Comparison of ENCODE assay signal across 8 cellular contexts in the genomic region with DNA sequence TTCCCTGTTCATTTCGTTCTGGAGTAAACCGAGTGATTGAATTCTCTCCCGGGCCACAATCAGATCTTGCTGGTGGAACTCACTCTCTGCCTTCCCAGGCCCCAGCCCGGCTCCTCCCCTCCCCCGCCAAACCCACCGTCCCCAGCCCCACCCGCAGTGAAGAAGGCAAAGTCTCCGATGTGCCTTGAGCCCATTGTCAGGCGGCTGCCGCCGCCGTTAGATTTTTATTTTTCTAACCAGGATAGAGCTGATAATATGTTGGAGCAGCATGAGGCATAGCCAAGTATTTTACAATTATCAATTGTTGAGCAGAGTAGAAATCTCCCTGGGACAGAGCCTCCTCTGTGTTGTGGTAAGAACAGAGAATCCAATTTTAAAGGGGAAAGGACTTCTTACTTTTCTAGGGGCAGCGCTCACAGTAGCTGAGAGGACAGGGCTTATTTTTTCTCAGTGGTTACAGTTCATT. TPM values are rescaled to one million over a fixed set of nuclear protein-coding genes. Genes with fewer than 3 reads are reported as not detected.
DNase-seq lines count a peak whose midpoint lies in the region; ATAC-seq and TF ChIP-seq lines count a peak whose summit lies in the region.

No MANE protein-coding gene starts in this region.

- no peak for DNase-seq in CD14-positive monocyte (ENCODE audit: low spot score)
- DNase-seq in activated naive CD4-positive, alpha-beta T cell treated with anti-CD3 and anti-CD28 coated beads, Interleukin-2, amount 10 ng/mL, durations not matched to agents 7 days and 5 days: peak; percentile 26
- peak; percentile 16 for DNase-seq in hepatic stellate cell (ENCODE audit: low spot score)
- no peak for DNase-seq in sciatic nerve (ENCODE audit: low spot score)
- DNase-seq in NCI-H1436 (lab: John Stamatoyannopoulos, UW): no peak

- peak; percentile 48 for ATAC-seq in sciatic nerve
- ATAC-seq in HG03442 (IDR thresholded peaks at IDR 0.05; ENCODE audit: unreplicated experiment): no peak
- no peak for ATAC-seq in GM21360 (IDR thresholded peaks at IDR 0.05; ENCODE audit: unreplicated experiment)

- intact Hi-C loops in CD14-positive monocyte (cut with micrococcal nuclease) (no loop called here), sciatic nerve (cut with DNase I) (no loop called here)

- H3K36me3 Mint-ChIP-seq in CD14-positive monocyte: peaks cover 0 to 8% of the 10 kb centered on the region in 2 donors
- H3K36me3 Mint-ChIP-seq in activated naive CD4-positive, alpha-beta T cell treated with anti-CD3 and anti-CD28 coated beads, Interleukin-2, amount 10 ng/mL, durations not matched to agents 7 days and 5 days: peaks cover 25% of the 10 kb centered on the region

- H3K4me1 Mint-ChIP-seq in CD14-positive monocyte: peaks cover 31% of the 10 kb centered on the region
- H3K4me1 Mint-ChIP-seq in activated naive CD4-positive, alpha-beta T cell treated with anti-CD3 and anti-CD28 coated beads, Interleukin-2, amount 10 ng/mL, durations not matched to agents 7 days and 5 days: peaks cover 50% of the 10 kb centered on the region

- H3K27me3 Mint-ChIP-seq in CD14-positive monocyte (ENCODE audit: low read depth in 3 of 3): peaks cover 46 to 59% (median 59%) of the 10 kb centered on the region in 3 donors
- H3K27me3 Mint-ChIP-seq in activated naive CD4-positive, alpha-beta T cell treated with anti-CD3 and anti-CD28 coated beads, Interleukin-2, amount 10 ng/mL, durations not matched to agents 7 days and 5 days: peaks cover 6% of the 10 kb centered on the region

- peak overlapping the region; percentile 82 to 93 for H3K4me3 Mint-ChIP-seq in CD14-positive monocyte
- H3K4me3 Mint-ChIP-seq in activated naive CD4-positive, alpha-beta T cell treated with anti-CD3 and anti-CD28 coated beads, Interleukin-2, amount 10 ng/mL, durations not matched to agents 7 days and 5 days: peak overlapping the region; percentile 88

- H3K27ac ChIP-seq in HUES6 (ENCODE audit: low read depth, low read length): peak overlapping the region; percentile 99; the same call in 1 of the 2 replicates

- H3K4me1 ChIP-seq in HUES6 (ENCODE audit: control insufficient read depth, insufficient read depth, low read length): peaks cover 21% of the 10 kb centered on the region

- H3K36me3 ChIP-seq in HUES6 (ENCODE audit: control insufficient read depth, insufficient read depth, low read length): peaks cover 38% of the 10 kb centered on the region

- TF ChIP-seq CTCF in CD14-positive monocyte (IDR thresholded peaks at IDR 0.05): no peak

- CTCF ChIA-PET in activated naive CD4-positive, alpha-beta T cell treated with anti-CD3 and anti-CD28 coated beads, Interleukin-2, amount 10 ng/mL, durations not matched to agents 7 days and 5 days (lab: Charles Lee): interaction anchor here (1.2 to 1.6 kb wide), 3 partner anchors 12 to 83 kb away, joined by 3 to 7 read pairs (median 4); no protein-coding TSS in a partner anchor

- H3K4me3 ChIP-seq in HUES6 (ENCODE audit: low read depth, low read length): peak overlapping the region; percentile 98

- peak overlapping the region in 2 of 7 donors; percentile 63 to 72 for H3K27ac Mint-ChIP-seq in CD14-positive monocyte
- H3K27ac Mint-ChIP-seq in activated naive CD4-positive, alpha-beta T cell treated with anti-CD3 and anti-CD28 coated beads, Interleukin-2, amount 10 ng/mL, durations not matched to agents 7 days and 5 days: peak overlapping the region; percentile 92

- H3K9me3 ChIP-seq in HUES6 (ENCODE audit: control insufficient read depth, insufficient read depth, low read depth, low read length): no peaks in the 10 kb centered on the region

- peaks cover 0 to 17% (median 7%) of the 10 kb centered on the region in 7 donors for H3K9me3 Mint-ChIP-seq in CD14-positive monocyte
- no peaks in the 10 kb centered on the region for H3K9me3 Mint-ChIP-seq in activated naive CD4-positive, alpha-beta T cell treated with anti-CD3 and anti-CD28 coated beads, Interleukin-2, amount 10 ng/mL, durations not matched to agents 7 days and 5 days

- no peaks in the 10 kb centered on the region for H3K27me3 ChIP-seq in HUES6 (ENCODE audit: control insufficient read depth, insufficient read depth, low read length)

- peak overlapping the region; percentile 100 for H3K9ac ChIP-seq in HUES6 (ENCODE audit: low read length)

RNA-seq across cellular contexts. Expression of a gene that starts 1.2 kb away (rescaled TPM):
- polyA plus RNA-seq in CD14-positive monocyte: 1 to 10 TPM in 1 of 2 donors, under 1 TPM in 1; 0.11 to 4.7 TPM
- 17.0 TPM for total RNA-seq in sciatic nerve

Comparison
In these comparisons a context has a peak if more than half of its experiments do, and no peak if none do; other contexts are left out.
1. DNase-seq: peak in activated naive CD4-positive, alpha-beta T cell treated with anti-CD3 and anti-CD28 coated beads, Interleukin-2, amount 10 ng/mL, durations not matched to agents 7 days and 5 days (single experiment) and hepatic stellate cell (single experiment); none in CD14-positive monocyte (single experiment), sciatic nerve (single experiment) and NCI-H1436 (single experiment).